Comparison of ENCODE assay signal across 1 cellular context in genomic region chr2:65436169-65436824, GRCh38.
TF ChIP-seq lines count a peak whose summit lies in the region.

No MANE protein-coding gene starts in this region.

TF ChIP-seq in HepG2, 621 proteins besides CTCF, POLR2A, EP300 and RAD21 (continued from another document and continues in another):
- TF ChIP-seq ZNF670 (CRISPR knock-in tag; IDR thresholded peaks at IDR 0.05; ENCODE audit: borderline replicate concordance) (no peak), ZFX (CRISPR knock-in tag; IDR thresholded peaks at IDR 0.05; ENCODE audit: low read depth) (peak; percentile 74), FOXC1 (CRISPR knock-in tag; IDR thresholded peaks at IDR 0.05; ENCODE audit: borderline replicate concordance) (no peak; the same call in none of the 2 replicates), ZNF441 (CRISPR knock-in tag; IDR thresholded peaks at IDR 0.05; ENCODE audit: borderline replicate concordance) (peak; percentile 45; the same call in 1 of the 2 replicates), ZKSCAN1 (IDR thresholded peaks at IDR 0.05; ENCODE audit: low read length) (no peak), ZNF407 (CRISPR knock-in tag; IDR thresholded peaks at IDR 0.05; ENCODE audit: not compliant biosample characterization) (no peak), ZNF317 (CRISPR knock-in tag; IDR thresholded peaks at IDR 0.05) (peak; percentile 29; the same call in 1 of the 2 replicates), GPN1 (CRISPR knock-in tag; IDR thresholded peaks at IDR 0.05; ENCODE audit: borderline replicate concordance) (no peak), FOSL1 (CRISPR knock-in tag; IDR thresholded peaks at IDR 0.05; ENCODE audit: borderline replicate concordance) (peak; percentile 7; the same call in 1 of the 2 replicates), PHF20 (CRISPR knock-in tag; IDR thresholded peaks at IDR 0.05) (peak; percentile 41; the same call in 1 of the 2 replicates), TRIM24 (CRISPR knock-in tag; IDR thresholded peaks at IDR 0.05) (no peak), ZNF780A (CRISPR knock-in tag; IDR thresholded peaks at IDR 0.05) (no peak), KLF11 (CRISPR knock-in tag; IDR thresholded peaks at IDR 0.05) (peak; percentile 88; the same call in 1 of the 2 replicates), ELF1 (CRISPR knock-in tag; IDR thresholded peaks at IDR 0.05) (peak; percentile 70), GMEB1 (CRISPR knock-in tag; IDR thresholded peaks at IDR 0.05; ENCODE audit: borderline replicate concordance) (peak; percentile 73), HINFP (CRISPR knock-in tag; IDR thresholded peaks at IDR 0.05; ENCODE audit: low read depth) (no peak; the same call in 1 of the 2 replicates), ZNF414 (CRISPR knock-in tag; IDR thresholded peaks at IDR 0.05) (no peak), RFXAP (CRISPR knock-in tag; IDR thresholded peaks at IDR 0.05; ENCODE audit: borderline replicate concordance) (peak; percentile 90), ZNF564 (CRISPR knock-in tag; IDR thresholded peaks at IDR 0.05) (no peak; the same call in none of the 2 replicates), GATAD1 (CRISPR knock-in tag; IDR thresholded peaks at IDR 0.05) (no peak; the same call in 1 of the 2 replicates), ATF7-NPFF (CRISPR knock-in tag; IDR thresholded peaks at IDR 0.05; ENCODE audit: low read depth) (no peak; the same call in 1 of the 2 replicates), RFX5 (IDR thresholded peaks at IDR 0.05; ENCODE audit: low read depth, low read length) (0 out of 2 replicates have a peak, but pooled peaks have one; percentile 38), ZBTB14 (CRISPR knock-in tag; IDR thresholded peaks at IDR 0.05) (peak; percentile 62; the same call in 1 of the 2 replicates), ZFP91 (CRISPR knock-in tag; IDR thresholded peaks at IDR 0.05; ENCODE audit: borderline replicate concordance) (peak; percentile 80), SNAPC4 (CRISPR knock-in tag; IDR thresholded peaks at IDR 0.05) (0 out of 2 replicates have a peak, but pooled peaks have one; percentile 37), ZNF883 (CRISPR knock-in tag; IDR thresholded peaks at IDR 0.05; ENCODE audit: not compliant biosample characterization) (peak; percentile 47), RAD51 (IDR thresholded peaks at IDR 0.05; ENCODE audit: borderline replicate concordance) (no peak), ZNF672 (CRISPR knock-in tag; IDR thresholded peaks at IDR 0.05) (no peak), ZNF878 (CRISPR knock-in tag; IDR thresholded peaks at IDR 0.05) (peak; percentile 63; the same call in 1 of the 2 replicates), ZSCAN31 (CRISPR knock-in tag; IDR thresholded peaks at IDR 0.05; ENCODE audit: low read depth) (peak; percentile 82; the same call in 1 of the 2 replicates), ZNF17 (CRISPR knock-in tag; IDR thresholded peaks at IDR 0.05) (no peak), SMYD3 (CRISPR knock-in tag; IDR thresholded peaks at IDR 0.05) (0 out of 2 replicates have a peak, but pooled peaks have one; percentile 49), RBM39 (IDR thresholded peaks at IDR 0.05; ENCODE audit: low read depth, low read length, poor library complexity, severe bottlenecking) (peak; percentile 64), KLF6 (CRISPR knock-in tag; IDR thresholded peaks at IDR 0.05) (peak; percentile 42), ZNF746 (CRISPR knock-in tag; IDR thresholded peaks at IDR 0.05) (peak; percentile 85), NR0B2 (CRISPR knock-in tag; IDR thresholded peaks at IDR 0.05) (0 out of 2 replicates have a peak, but pooled peaks have one; percentile 9), KLF16 (CRISPR knock-in tag; IDR thresholded peaks at IDR 0.05) (peak in 1 of 2 experiments; percentile 71; a peak in 2 of 4 replicates)
